In the genomic region with DNA sequence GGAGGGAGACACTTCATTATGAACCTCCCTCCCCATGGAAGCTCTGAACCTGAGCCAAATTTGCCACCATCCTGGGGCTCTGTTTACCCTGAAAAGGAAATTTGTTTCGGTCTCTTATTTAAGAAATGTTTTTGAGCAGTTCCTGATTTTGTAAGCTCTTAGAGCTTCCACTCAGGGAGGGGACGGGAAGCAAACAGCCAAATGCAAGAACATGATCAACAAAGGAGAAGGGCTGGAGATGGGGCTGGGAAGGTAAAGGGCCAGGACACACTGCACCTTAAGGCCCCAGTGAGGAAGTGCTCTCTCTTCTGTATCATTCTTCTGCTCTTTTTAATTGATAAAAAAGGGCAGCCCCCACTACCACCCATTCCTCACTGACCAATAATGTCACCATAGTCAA, we compare ENCODE assay signal across 16 cellular contexts.
DNase-seq lines count a peak whose midpoint lies in the region; ATAC-seq and TF ChIP-seq lines count a peak whose summit lies in the region.
"Had no signal": no experiment of that assay in that cellular context is flagged by ENCODE, and none has a peak within 500 bp of the region (broad histone marks: within the 10 kb centered on the region; RNA-seq: fewer than 3 reads in every experiment).

No MANE protein-coding gene starts in this region.

- no peak overlapping the region for H2AFZ ChIP-seq in IMR-90 (replicated peaks; ENCODE audit: low read length, poor library complexity)

- TF ChIP-seq RAD21 in IMR-90 (IDR thresholded peaks at IDR 0.05; ENCODE audit: low read length) = no peak

- no peak for TF ChIP-seq CTCF in IMR-90 (conservative IDR thresholded peaks at IDR 0.05; ENCODE audit: low read depth, low read length)
- no peak for TF ChIP-seq CTCF in fibroblast of pulmonary artery (IDR thresholded peaks at IDR 0.05; ENCODE audit: low read length, missing control alignments)
- TF ChIP-seq CTCF in nephron (IDR thresholded peaks at IDR 0.05; ENCODE audit: unreplicated experiment in 3 of 3) = no peak
- TF ChIP-seq CTCF in transverse colon (IDR thresholded peaks at IDR 0.05) = no peak
- no peak for TF ChIP-seq CTCF in heart left ventricle (IDR thresholded peaks at IDR 0.05)

- H2AK5ac ChIP-seq in IMR-90 (ENCODE audit: low read depth, low read length) = peak overlapping the region; percentile 29; the same call in 1 of the 2 replicates

- peak overlapping the region; percentile 65 to 94 (median 92) for H3K27ac Mint-ChIP-seq in nephron

- peak overlapping the region; percentile 94 for H4K5ac ChIP-seq in IMR-90 (ENCODE audit: low read depth, low read length)

- H3K9me1 ChIP-seq in IMR-90 (ENCODE audit: insufficient read depth, low read length) = peaks cover 22% of the 10 kb centered on the region

- no peak overlapping the region; the same call in 1 of the 2 replicates for H3K9ac ChIP-seq in IMR-90 (ENCODE audit: low read depth, low read length)

- no peak for DNase-seq in IMR-90
- peak; percentile 12 for DNase-seq in fibroblast of pulmonary artery (ENCODE audit: low read depth)
- no peak for DNase-seq in transverse colon
- DNase-seq in cerebellar nuclear complex (lab: John Stamatoyannopoulos, UW) = no peak
- no peak for DNase-seq in Ammon's horn (ENCODE audit: low spot score)
- no peak for DNase-seq in NCI-H2107 treated with DMSO at 0.1 percent for 48 hours (lab: John Stamatoyannopoulos, UW; ENCODE audit: unreplicated experiment)
- DNase-seq in heart left ventricle = no peak
- DNase-seq: GOT3; NCI-H1436 treated with DMSO at 0.1 percent for 48 hours; NCI-H2081 treated with DMSO at 0.1 percent for 48 hours; NCI-H69; NK-92 treated with Interleukin-12 subunit alpha and Interleukin-12 subunit beta, amount 100 ng/mL, for 24 hours had no signal

- H3K4me1 Mint-ChIP-seq in nephron = peaks cover 15% of the 10 kb centered on the region

- peak overlapping the region; percentile 5; the same call in 1 of the 2 replicates for H3K4ac ChIP-seq in IMR-90 (ENCODE audit: low read depth, low read length)

- no peak overlapping the region for H3K56ac ChIP-seq in IMR-90 (ENCODE audit: extremely low read depth, insufficient read depth, low read length)

- POLR2A ChIA-PET in IMR-90 (lab: Charles Lee; ENCODE audit: unreplicated experiment) = interaction anchor here (0.6 to 0.7 kb wide), 4 partner anchors 9 to 124 kb away, joined by 3 to 8 read pairs (median 8); no protein-coding TSS in a partner anchor

- H3K23ac ChIP-seq in IMR-90 (ENCODE audit: low read depth, low read length) = no peak overlapping the region

- H3K4me3 ChIP-seq in IMR-90 (ENCODE audit: insufficient read depth, low read depth, low read length) (no peak overlapping the region), fibroblast of pulmonary artery (replicated peaks; ENCODE audit: low read depth, low read length) (no peak overlapping the region), transverse colon (no peak overlapping the region), heart left ventricle (no peak overlapping the region)
- H3K4me3 ChIP-seq: K562 had no signal

- no peak for TF ChIP-seq EP300 in transverse colon (IDR thresholded peaks at IDR 0.05; ENCODE audit: low read depth)

- peaks cover 12% of the 10 kb centered on the region; the same call in 1 of the 2 replicates for H3K36me3 ChIP-seq in IMR-90 (ENCODE audit: control insufficient read depth, insufficient read depth, low read length)
- no peaks in the 10 kb centered on the region for H3K36me3 ChIP-seq in transverse colon
- peaks cover 0 to 14% (median 4%) of the 10 kb centered on the region in 9 donors for H3K36me3 ChIP-seq in heart left ventricle

- H3K9me3 ChIP-seq in IMR-90 (ENCODE audit: control insufficient read depth, insufficient read depth, low read length) (peaks cover 12% of the 10 kb centered on the region), transverse colon (no peaks in the 10 kb centered on the region), heart left ventricle (peaks cover 0 to 31% (median 6%) of the 10 kb centered on the region in 12 donors)

- H2AK9ac ChIP-seq in IMR-90 (replicated peaks; ENCODE audit: low read depth, low read length, poor library complexity) = no peak overlapping the region

- H3K9me3 Mint-ChIP-seq in nephron = peaks cover 17% of the 10 kb centered on the region

- no peak overlapping the region for H4K8ac ChIP-seq in IMR-90 (ENCODE audit: low read depth in 2 of 2, low read length in 2 of 2)

- no peak overlapping the region for H2BK5ac ChIP-seq in IMR-90 (ENCODE audit: low read depth, low read length, poor library complexity, severe bottlenecking)

- BruUV-seq in IMR-90 (replicated peaks; lab: Mats Ljungman, UMichigan) = no TSS peak

- in situ Hi-C loops in IMR-90 (cut with MboI; ENCODE audit: low sequenced_read_pairs) (no loop called here), transverse colon (cut with MboI; ENCODE audit: low pct_ligation_motif_present in 1 of 4, low pct_unique_long_range_greater_than_20kb in 1 of 4, low sequenced_read_pairs in 3 of 4) (no loop called here)

- dilution Hi-C loops in IMR-90 (cut with HindIII; ENCODE audit: low sequenced_read_pairs, unreplicated experiment) = no loop called here

- H3K18ac ChIP-seq in IMR-90 (ENCODE audit: low read depth, low read length) = peak overlapping the region; percentile 94

- H3K27me3 Mint-ChIP-seq in nephron (ENCODE audit: low read depth) = peaks cover 9% of the 10 kb centered on the region

- H2BK15ac ChIP-seq in IMR-90 (ENCODE audit: low read depth, low read length) = no peak overlapping the region

- H3K27me3 ChIP-seq in IMR-90 (ENCODE audit: control insufficient read depth, insufficient read depth, low read length) (no peaks in the 10 kb centered on the region; the same call in 1 of the 2 replicates), transverse colon (no peaks in the 10 kb centered on the region), heart left ventricle (no peaks in the 10 kb centered on the region)

- intact Hi-C loops in IMR-90 (cut with micrococcal nuclease) = no loop called here
- intact Hi-C loops in transverse colon (cut with DNase I; ENCODE audit: low total_unique reads) = no loop called here
- intact Hi-C loops in heart left ventricle (cut with DNase I) = no loop called here

- 60% methylated on average over 1 of the region's 2 CpGs; no CpG with 5 or more reads in 1 of the 2 experiments for WGBS in IMR-90 (ENCODE audit: extremely low coverage in 2 of 2, insufficient read length in 1 of 2), 2 experiments
- 43 to 80% methylated on average over 1 to 2 of the region's 2 CpGs for WGBS in transverse colon (ENCODE audit: low coverage in 1 of 2), 2 donors
- WGBS in heart left ventricle, 4 donors = 46 to 65% (median 58%) methylated on average over 2 of the region's 2 CpGs

- TF ChIP-seq POLR2A in IMR-90 (IDR thresholded peaks at IDR 0.05; ENCODE audit: low read depth, low read length) (no peak), transverse colon (IDR thresholded peaks at IDR 0.05) (no peak), heart left ventricle (IDR thresholded peaks at IDR 0.05) (no peak)

- peak overlapping the region in 2 of 3 experiments; percentile 7 to 13 for H3K4me3 Mint-ChIP-seq in nephron

- CTCF ChIA-PET in IMR-90 (lab: Yijun Ruan, JAX) = no interaction called here

- H3K36me3 Mint-ChIP-seq in nephron (ENCODE audit: low read depth) = peaks cover 49% of the 10 kb centered on the region

- no peaks in the 10 kb centered on the region for H4K20me1 ChIP-seq in IMR-90 (ENCODE audit: insufficient read depth, low read length)

- peak overlapping the region; percentile 19 for H4K91ac ChIP-seq in IMR-90 (ENCODE audit: insufficient read depth, low read depth, low read length)

- H2BK20ac ChIP-seq in IMR-90 (ENCODE audit: low read depth, low read length) = no peak overlapping the region

- ATAC-seq in IMR-90 (ENCODE audit: low read depth) (no peak; the same call in 1 of the 2 replicates), heart left ventricle (no peak)
- ATAC-seq: K562 had no signal

- H3K27ac ChIP-seq in IMR-90 (ENCODE audit: insufficient read depth, low read length) (peak overlapping the region; percentile 88; the same call in 1 of the 2 replicates), transverse colon (peak overlapping the region; percentile 64 to 87 (median 72)), heart left ventricle (peak overlapping the region in 3 of 12 donors; percentile 2 to 85 (median 34))
- H3K27ac ChIP-seq: C4-2B, RWPE1 had no signal

- H3K14ac ChIP-seq in IMR-90 (replicated peaks; ENCODE audit: low read depth, low read length) = no peak overlapping the region

- no peak overlapping the region for H2BK120ac ChIP-seq in IMR-90 (ENCODE audit: low read depth, low read length)

- H3K79me1 ChIP-seq in IMR-90 (ENCODE audit: low read depth in 1 of 2, low read length in 2 of 2) = no peaks in the 10 kb centered on the region

- H3K4me1 ChIP-seq in IMR-90 (ENCODE audit: control insufficient read depth, insufficient read depth, low read length) (peaks cover 28% of the 10 kb centered on the region), transverse colon (peaks cover 0 to 17% (median 16%) of the 10 kb centered on the region in 4 donors), heart left ventricle (peaks cover 0 to 9% (median 0%) of the 10 kb centered on the region in 12 donors)

- H3K4me2 ChIP-seq in IMR-90 (ENCODE audit: low read depth, low read length) = peak overlapping the region; percentile 18; the same call in 1 of the 2 replicates

TF ChIP-seq in IMR-90, 13 proteins besides CTCF, POLR2A, EP300 and RAD21 (continues in another document):
- TF ChIP-seq CEBPB (IDR thresholded peaks at IDR 0.05; ENCODE audit: low read depth, low read length) = no peak
- TF ChIP-seq NFE2L2 (IDR thresholded peaks at IDR 0.05; ENCODE audit: low read depth, low read length) = no peak
- no peak for TF ChIP-seq BHLHE40 (IDR thresholded peaks at IDR 0.05; ENCODE audit: low read depth, low read length)
- TF ChIP-seq RCOR1 (IDR thresholded peaks at IDR 0.05; ENCODE audit: insufficient replicate concordance, low read length) = no peak
- TF ChIP-seq CHD1 (IDR thresholded peaks at IDR 0.05; ENCODE audit: low read depth, low read length) = no peak
- no peak for TF ChIP-seq MAFK (IDR thresholded peaks at IDR 0.05; ENCODE audit: low read depth, low read length)
- TF ChIP-seq, protein P1, sequence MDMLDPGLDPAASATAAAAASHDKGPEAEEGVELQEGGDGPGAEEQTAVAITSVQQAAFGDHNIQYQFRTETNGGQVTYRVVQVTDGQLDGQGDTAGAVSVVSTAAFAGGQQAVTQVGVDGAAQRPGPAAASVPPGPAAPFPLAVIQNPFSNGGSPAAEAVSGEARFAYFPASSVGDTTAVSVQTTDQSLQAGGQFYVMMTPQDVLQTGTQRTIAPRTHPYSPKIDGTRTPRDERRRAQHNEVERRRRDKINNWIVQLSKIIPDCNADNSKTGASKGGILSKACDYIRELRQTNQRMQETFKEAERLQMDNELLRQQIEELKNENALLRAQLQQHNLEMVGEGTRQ (IDR thresholded peaks at IDR 0.05; ENCODE audit: low read depth, low read length) = no peak
- TF ChIP-seq RFX5 (IDR thresholded peaks at IDR 0.05; ENCODE audit: low read depth, low read length) = no peak
